Comparison of ENCODE assay signal across 8 cellular contexts in genomic region chr3:71129611-71130515, GRCh38.
DNase-seq lines count a peak whose midpoint lies in the region; ATAC-seq, FAIRE-seq and TF ChIP-seq lines count a peak whose summit lies in the region.

No MANE protein-coding gene starts in this region.

- H3K9me3 ChIP-seq in naive thymus-derived CD4-positive, alpha-beta T cell (ENCODE audit: control insufficient read depth in 2 of 3, low read length in 3 of 3): no peaks in the 10 kb centered on the region

- no peaks in the 10 kb centered on the region for H3K27me3 Mint-ChIP-seq in naive thymus-derived CD4-positive, alpha-beta T cell

- no peaks in the 10 kb centered on the region for H3K9me3 Mint-ChIP-seq in naive thymus-derived CD4-positive, alpha-beta T cell

- CTCF ChIA-PET in HEK293T (lab: Yijun Ruan, JAX): no interaction called here
- CTCF ChIA-PET in naive thymus-derived CD4-positive, alpha-beta T cell (lab: Charles Lee): interaction anchor here (0.9 kb wide), 1 partner anchor 13 kb away, joined by 3 read pairs; no protein-coding TSS in a partner anchor

- peaks cover 51 to 55% of the 10 kb centered on the region in 2 donors for H3K4me1 ChIP-seq in naive thymus-derived CD4-positive, alpha-beta T cell (ENCODE audit: control insufficient read depth in 2 of 2, insufficient read depth in 2 of 2, low read length in 2 of 2)

- intact Hi-C loops in naive thymus-derived CD4-positive, alpha-beta T cell (cut with micrococcal nuclease): loop anchor here (1.0 to 5.0 kb wide), 17 partner anchors 9 to 592 kb away; no protein-coding TSS in a partner anchor
- intact Hi-C loops in posterior vena cava (cut with DNase I): loop anchor here in 1 of 2 donors (5.0 to 10.0 kb wide), 2 partner anchors 63 to 115 kb away; no protein-coding TSS in a partner anchor

- peak overlapping the region; percentile 65 for H3K4me3 ChIP-seq in epithelial cell of proximal tubule (ENCODE audit: low read depth, low read length)
- peak overlapping the region; percentile 71 for H3K4me3 ChIP-seq in naive thymus-derived CD4-positive, alpha-beta T cell (ENCODE audit: low read length)

- H3K27me3 ChIP-seq in naive thymus-derived CD4-positive, alpha-beta T cell (ENCODE audit: control insufficient read depth in 2 of 2, insufficient read depth in 2 of 2, low read length in 2 of 2): no peaks in the 10 kb centered on the region

- peaks cover 48 to 85% (median 80%) of the 10 kb centered on the region in 7 donors for H3K4me1 Mint-ChIP-seq in naive thymus-derived CD4-positive, alpha-beta T cell

- FAIRE-seq in frontal cortex (lab: Jason Lieb, UNC): no peak

- no peaks in the 10 kb centered on the region for H3K36me3 ChIP-seq in naive thymus-derived CD4-positive, alpha-beta T cell (ENCODE audit: control insufficient read depth in 2 of 3, insufficient read depth in 3 of 3, low read length in 3 of 3)

- peak; percentile 50 for DNase-seq in AG08395 (ENCODE audit: low spot score)
- no peak for DNase-seq in HEK293T (ENCODE audit: extremely low spot score)
- peak; percentile 5 for DNase-seq in T-helper 9 cell
- DNase-seq in epithelial cell of proximal tubule (ENCODE audit: low read depth): no peak
- DNase-seq in naive thymus-derived CD4-positive, alpha-beta T cell: peak in 7 of 9 donors; percentile 31 to 61 (median 55)
- no peak for DNase-seq in frontal cortex (ENCODE audit: low spot score in 2 of 2)
- no peak for DNase-seq in posterior vena cava (ENCODE audit: low spot score)
- DNase-seq in NCI-H226: no peak

- TF ChIP-seq CTCF in epithelial cell of proximal tubule (conservative IDR thresholded peaks at IDR 0.05; ENCODE audit: low read depth, low read length): no peak

- peaks cover 4 to 21% (median 13%) of the 10 kb centered on the region in 5 donors for H3K36me3 Mint-ChIP-seq in naive thymus-derived CD4-positive, alpha-beta T cell

- peak overlapping the region; percentile 94 to 99 (median 97) for H3K27ac Mint-ChIP-seq in naive thymus-derived CD4-positive, alpha-beta T cell

- H3K4me3 Mint-ChIP-seq in naive thymus-derived CD4-positive, alpha-beta T cell: peak overlapping the region; percentile 85 to 99 (median 93)

- peak; percentile 38 for ATAC-seq in naive thymus-derived CD4-positive, alpha-beta T cell

- peak overlapping the region; percentile 89 for H3K27ac ChIP-seq in naive thymus-derived CD4-positive, alpha-beta T cell (ENCODE audit: low read depth, low read length)

- POLR2A ChIA-PET in HEK293T (lab: Yijun Ruan, JAX): no interaction called here
- POLR2A ChIA-PET in naive thymus-derived CD4-positive, alpha-beta T cell (lab: Charles Lee): interaction anchor here (0.6 to 4.4 kb wide), 19 partner anchors 8 to 367 kb away, joined by 3 to 34 read pairs (median 3); no protein-coding TSS in a partner anchor

TF ChIP-seq in HEK293T, 16 proteins besides CTCF, POLR2A, EP300 and RAD21:
- TF ChIP-seq LEF1 (IDR thresholded peaks at IDR 0.05; ENCODE audit: borderline replicate concordance) (0 out of 2 replicates have a peak, but pooled peaks have one; percentile 11), ELF4 (IDR thresholded peaks at IDR 0.05) (no peak), FOXK2 (IDR thresholded peaks at IDR 0.05) (no peak), BHLHE40 (IDR thresholded peaks at IDR 0.05; ENCODE audit: borderline replicate concordance) (no peak), HDGF (IDR thresholded peaks at IDR 0.05; ENCODE audit: borderline replicate concordance) (no peak), L3MBTL2 (conservative IDR thresholded peaks at IDR 0.05) (0 out of 2 replicates have a peak, but pooled peaks have one; percentile 15), FOXM1 (IDR thresholded peaks at IDR 0.05; ENCODE audit: borderline replicate concordance) (no peak)

Comparison
In these comparisons a context has a peak if more than half of its experiments do, and no peak if none do; other contexts are left out.
1. DNase-seq: peak in AG08395 (single experiment), T-helper 9 cell (single experiment) and naive thymus-derived CD4-positive, alpha-beta T cell (7 of 9); none in HEK293T (single experiment), epithelial cell of proximal tubule (single experiment), frontal cortex (0 of 2), posterior vena cava (single experiment) and NCI-H226 (single experiment).